Comparison of ENCODE assay signal across 19 cellular contexts in the genomic region with DNA sequence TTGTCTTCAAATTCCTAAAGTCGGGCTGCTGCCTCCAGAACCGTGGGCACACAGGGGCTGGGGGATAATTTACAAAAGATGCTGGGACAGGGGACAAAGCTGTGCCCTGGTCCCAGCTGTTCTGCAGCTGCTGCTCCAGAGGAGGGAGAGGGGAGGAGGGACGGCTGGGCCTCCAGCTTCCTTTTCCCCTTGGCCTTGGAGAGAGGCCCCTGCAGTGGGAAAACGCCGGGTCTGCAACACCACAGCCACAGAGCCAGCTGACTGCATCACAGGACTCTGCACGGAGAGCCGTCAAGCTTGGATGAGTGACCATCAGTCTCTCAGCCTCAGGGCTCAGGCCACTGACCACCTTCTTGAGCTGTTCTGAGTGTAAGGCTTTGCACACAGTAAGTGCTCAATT. TPM values are rescaled to one million over a fixed set of nuclear protein-coding genes. Genes with fewer than 3 reads are reported as not detected.
A peak's percentile ranks its signal among the peaks of the same experiment; 100 is the strongest.
DNase-seq lines count a peak whose midpoint lies in the region; ATAC-seq and TF ChIP-seq lines count a peak whose summit lies in the region.
"Had no signal": no experiment of that assay in that cellular context is flagged by ENCODE, and none has a peak within 500 bp of the region (broad histone marks: within the 10 kb centered on the region; RNA-seq: fewer than 3 reads in every experiment).

No MANE protein-coding gene starts in this region.

- H3K4me1 ChIP-seq in GM23338 (ENCODE audit: insufficient read depth) (no peaks in the 10 kb centered on the region), osteoblast (ENCODE audit: insufficient read depth, low read length) (no peaks in the 10 kb centered on the region)
- H3K4me1 ChIP-seq: ascending aorta had no signal

- ATAC-seq in GM23338 (peak; percentile 48), left cardiac atrium (peak; percentile 80 to 86), HG02884 (IDR thresholded peaks at IDR 0.05; ENCODE audit: unreplicated experiment) (no peak), GM21367 (IDR thresholded peaks at IDR 0.05; ENCODE audit: unreplicated experiment) (no peak), GM19395 (IDR thresholded peaks at IDR 0.05; ENCODE audit: unreplicated experiment) (no peak), GM18861 (IDR thresholded peaks at IDR 0.05; ENCODE audit: unreplicated experiment) (no peak)

- H3K9me3 Mint-ChIP-seq in GM23338, result no peaks in the 10 kb centered on the region
- H3K9me3 Mint-ChIP-seq: activated CD4-positive, alpha-beta T cell treated with anti-CD3 and anti-CD28 coated beads, Interleukin-2, amount 10 ng/mL, durations not matched to agents 24 days and 14 days; activated T-helper 2 cell treated with anti-CD3 and anti-CD28 coated beads, Interferon-gamma antibody, Interleukin-2, Interleukin-4, amounts not matched to agents 10 μg/mL and 5 μg/mL and 100 μg/mL, durations not matched to agents 14 hours and 24 hours and 36 hours had no signal

- no peak overlapping the region for H3K4me3 Mint-ChIP-seq in GM23338
- H3K4me3 Mint-ChIP-seq: activated CD4-positive, alpha-beta T cell treated with anti-CD3 and anti-CD28 coated beads, Interleukin-2, amount 10 ng/mL, durations not matched to agents 24 days and 14 days had no signal

- H3K27me3 ChIP-seq in GM23338 (ENCODE audit: insufficient read depth) (no peaks in the 10 kb centered on the region), osteoblast (ENCODE audit: insufficient read depth, low read length) (no peaks in the 10 kb centered on the region)
- H3K27me3 ChIP-seq: ascending aorta had no signal

- no peaks in the 10 kb centered on the region for H3F3A ChIP-seq in GM23338 (replicated peaks; ENCODE audit: low read depth)

- peaks cover 17% of the 10 kb centered on the region for H3K36me3 Mint-ChIP-seq in GM23338 (ENCODE audit: low read depth)

- DNase-seq in GM23338 (ENCODE audit: low spot score) (no peak), cardiac fibroblast (ENCODE audit: low read depth in 2 of 2) (peak; percentile 21 to 59), left cardiac atrium (no peak), osteoblast (ENCODE audit: insufficient read length, low spot score, missing footprints) (peak; percentile 70)
- DNase-seq: activated CD4-positive, alpha-beta T cell treated with anti-CD3 and anti-CD28 coated beads, Interleukin-2, amount 10 ng/mL, durations not matched to agents 24 days and 14 days; effector memory CD4-positive, alpha-beta T cell; mammary epithelial cell; NCI-H1436; NCI-H524; occipital lobe; PC-9; T-helper 2 cell had no signal

- peak overlapping the region; percentile 69 for H3K27ac ChIP-seq in GM23338 (ENCODE audit: low read depth)
- H3K27ac ChIP-seq in osteoblast (ENCODE audit: low read depth, low read length), result no peak overlapping the region
- H3K27ac ChIP-seq: ascending aorta, PC-9 had no signal

- H3K36me3 ChIP-seq in GM23338 (ENCODE audit: insufficient read depth), result no peaks in the 10 kb centered on the region; the same call in 1 of the 2 replicates
- no peaks in the 10 kb centered on the region for H3K36me3 ChIP-seq in osteoblast (ENCODE audit: insufficient read depth, low read length)

- H3K9me3 ChIP-seq in osteoblast (ENCODE audit: low read depth, low read length), result no peaks in the 10 kb centered on the region
- H3K9me3 ChIP-seq: ascending aorta had no signal

- no peaks in the 10 kb centered on the region for H3K9me2 ChIP-seq in GM23338 (ENCODE audit: insufficient read depth)

- no peak for TF ChIP-seq CTCF in GM23338 (conservative IDR thresholded peaks at IDR 0.05; ENCODE audit: low read depth in 2 of 2)
- TF ChIP-seq CTCF in cardiac fibroblast (IDR thresholded peaks at IDR 0.05; ENCODE audit: low read depth, low read length), result no peak
- no peak for TF ChIP-seq CTCF in osteoblast (IDR thresholded peaks at IDR 0.05; ENCODE audit: extremely low read depth, low read depth, low read length)

- intact Hi-C loops in left cardiac atrium (cut with DNase I), result no loop called here

- no peak overlapping the region for H3K4me2 ChIP-seq in GM23338
- no peak overlapping the region for H3K4me2 ChIP-seq in osteoblast (ENCODE audit: insufficient read depth, low read length)
- H3K4me2 ChIP-seq: PC-9 had no signal

- H4K20me1 ChIP-seq in GM23338 (replicated peaks; ENCODE audit: insufficient read depth), result no peaks in the 10 kb centered on the region; the same call in none of the 2 replicates
- H4K20me1 ChIP-seq in osteoblast (ENCODE audit: insufficient read depth, low read length), result no peaks in the 10 kb centered on the region

- H3K27me3 Mint-ChIP-seq in GM23338 (ENCODE audit: insufficient read depth, low read depth, poor library complexity), result peaks cover 9% of the 10 kb centered on the region

- peaks cover 5% of the 10 kb centered on the region; the same call in 1 of the 3 replicates for H3K4me1 Mint-ChIP-seq in GM23338
- H3K4me1 Mint-ChIP-seq: activated CD4-positive, alpha-beta T cell treated with anti-CD3 and anti-CD28 coated beads, Interleukin-2, amount 10 ng/mL, durations not matched to agents 24 days and 14 days had no signal

- H3K27ac Mint-ChIP-seq in GM23338, result no peak overlapping the region
- H3K27ac Mint-ChIP-seq: activated CD4-positive, alpha-beta T cell treated with anti-CD3 and anti-CD28 coated beads, Interleukin-2, amount 10 ng/mL, durations not matched to agents 24 days and 14 days; activated T-helper 2 cell treated with anti-CD3 and anti-CD28 coated beads, Interferon-gamma antibody, Interleukin-2, Interleukin-4, amounts not matched to agents 10 μg/mL and 5 μg/mL and 100 μg/mL, durations not matched to agents 14 hours and 24 hours and 36 hours had no signal

- H3K79me2 ChIP-seq in GM23338 (replicated peaks; ENCODE audit: insufficient read depth) (peaks cover 19% of the 10 kb centered on the region), osteoblast (ENCODE audit: insufficient read depth, low read length) (no peaks in the 10 kb centered on the region)

- H2AFZ ChIP-seq in GM23338 (no peak overlapping the region), osteoblast (ENCODE audit: low read length) (no peak overlapping the region)
- H2AFZ ChIP-seq: PC-9 had no signal

- H3K4me3 ChIP-seq in GM23338, result no peak overlapping the region
- no peak overlapping the region for H3K4me3 ChIP-seq in cardiac fibroblast (replicated peaks in 1 of 2; ENCODE audit: low read depth in 2 of 2, low read length in 2 of 2)
- no peak overlapping the region for H3K4me3 ChIP-seq in osteoblast (ENCODE audit: insufficient read depth, low read length)
- H3K4me3 ChIP-seq: ascending aorta, PC-9 had no signal

RNA-seq across cellular contexts. Expression of gene DOCK6, which starts 6.1 kb away (rescaled TPM):
- total RNA-seq in GM23338 (2014; rRNA removed; shearing (Covaris generic)), result 48.3 and 49.0 TPM in 2 replicates
- polyA plus RNA-seq in GM23338 (2016; fragmentation: Nextera tagmentation; extraction: Ambion mirVana), result 28.9 and 34.6 TPM in 2 replicates
- total RNA-seq in left cardiac atrium (10 to 100 TPM; 37.5 to 61.1 TPM), osteoblast (12.7 and 183 TPM in 2 replicates)

RNA-seq across cellular contexts. Expression of gene ANGPTL8, which starts 16.8 kb away (rescaled TPM):
- not detected in 2 replicates for total RNA-seq in GM23338 (2014; rRNA removed; shearing (Covaris generic))
- polyA plus RNA-seq in GM23338 (2016; fragmentation: Nextera tagmentation; extraction: Ambion mirVana), result 0.42 TPM in 1 of 2 replicates, not detected in the other
- total RNA-seq in left cardiac atrium (10 to 100 TPM in 1 of 2 donors, 1 to 10 TPM in 1; 4.0 to 20.3 TPM), osteoblast (not detected in 2 replicates)
- total RNA-seq: activated CD4-positive, alpha-beta T cell treated with anti-CD3 and anti-CD28 coated beads, Interleukin-2, amount 10 ng/mL, durations not matched to agents 24 days and 14 days; activated T-helper 2 cell treated with anti-CD3 and anti-CD28 coated beads, Interferon-gamma antibody, Interleukin-2, Interleukin-4, amounts not matched to agents 10 μg/mL and 5 μg/mL and 100 μg/mL, durations not matched to agents 14 hours and 24 hours and 36 hours; ascending aorta; H4; mammary epithelial cell; occipital lobe; PC-9 had no signal
- polyA plus RNA-seq: mammary epithelial cell had no signal

RNA-seq across cellular contexts. Expression of gene TSPAN16, which starts 39.8 kb away (rescaled TPM):
- not detected in 2 replicates for total RNA-seq in GM23338 (2014; rRNA removed; shearing (Covaris generic))
- not detected in 2 replicates for polyA plus RNA-seq in GM23338 (2016; fragmentation: Nextera tagmentation; extraction: Ambion mirVana)
- total RNA-seq in left cardiac atrium (not detected), osteoblast (not detected in 2 replicates)
- total RNA-seq: activated CD4-positive, alpha-beta T cell treated with anti-CD3 and anti-CD28 coated beads, Interleukin-2, amount 10 ng/mL, durations not matched to agents 24 days and 14 days; activated T-helper 2 cell treated with anti-CD3 and anti-CD28 coated beads, Interferon-gamma antibody, Interleukin-2, Interleukin-4, amounts not matched to agents 10 μg/mL and 5 μg/mL and 100 μg/mL, durations not matched to agents 14 hours and 24 hours and 36 hours; ascending aorta; H4; mammary epithelial cell; occipital lobe; PC-9 had no signal
- polyA plus RNA-seq: mammary epithelial cell had no signal

RNA-seq across cellular contexts. Expression of gene KANK2, which starts 58.8 kb away (rescaled TPM):
- 47.5 and 65.4 TPM in 2 replicates for total RNA-seq in GM23338 (2014; rRNA removed; shearing (Covaris generic))
- polyA plus RNA-seq in GM23338 (2016; fragmentation: Nextera tagmentation; extraction: Ambion mirVana), result 14.7 and 15.9 TPM in 2 replicates
- total RNA-seq in left cardiac atrium, result 100 to 1,000 TPM; 238 to 255 TPM
- total RNA-seq in osteoblast, result 253 and 295 TPM in 2 replicates

Comparison
In these comparisons a context has a peak if more than half of its experiments do, and no peak if none do; other contexts are left out.
1. ATAC-seq: peak in GM23338 (single experiment) and left cardiac atrium (2 of 2); none in HG02884 (single experiment), GM21367 (single experiment), GM19395 (single experiment) and GM18861 (single experiment).
2. DNase-seq: peak in cardiac fibroblast (2 of 2) and osteoblast (single experiment); none in GM23338 (single experiment) and left cardiac atrium (single experiment).